8 cellular contexts compared by ENCODE assay signal in genomic region chr16:4767872-4768548, GRCh38. TPM values are rescaled to one million over a fixed set of nuclear protein-coding genes. Genes with fewer than 3 reads are reported as not detected.
DNase-seq lines count a peak whose midpoint lies in the region; ATAC-seq and TF ChIP-seq lines count a peak whose summit lies in the region.

No MANE protein-coding gene starts in this region.

- H3K9me3 ChIP-seq in CD4-positive, CD25-positive, alpha-beta regulatory T cell (ENCODE audit: control insufficient read depth in 2 of 2, low read length in 2 of 2) = no peaks in the 10 kb centered on the region
- H3K9me3 ChIP-seq in SJCRH30 (replicated peaks) = no peaks in the 10 kb centered on the region
- H3K9me3 ChIP-seq in osteoblast (ENCODE audit: low read depth, low read length) = no peaks in the 10 kb centered on the region

- peak overlapping the region; percentile 93 to 98 (median 96) for H3K4me3 Mint-ChIP-seq in CD4-positive, CD25-positive, alpha-beta regulatory T cell

- H3K4me3 ChIP-seq in CD4-positive, CD25-positive, alpha-beta regulatory T cell (ENCODE audit: low read depth, low read length) = peak overlapping the region; percentile 96
- H3K4me3 ChIP-seq in SJCRH30 = peak overlapping the region; percentile 49
- H3K4me3 ChIP-seq in osteoblast (ENCODE audit: insufficient read depth, low read length) = peak overlapping the region; percentile 78

- H3K4me1 ChIP-seq in CD4-positive, CD25-positive, alpha-beta regulatory T cell (ENCODE audit: control insufficient read depth, insufficient read depth, low read length, poor library complexity, severe bottlenecking) = peaks cover 28% of the 10 kb centered on the region
- H3K4me1 ChIP-seq in SJCRH30 (peaks cover 4% of the 10 kb centered on the region; the same call in 1 of the 2 replicates), osteoblast (ENCODE audit: insufficient read depth, low read length) (peaks cover 20% of the 10 kb centered on the region)

- H3K79me2 ChIP-seq in osteoblast (ENCODE audit: insufficient read depth, low read length) = peaks cover 32% of the 10 kb centered on the region

- H3K27me3 Mint-ChIP-seq in CD4-positive, CD25-positive, alpha-beta regulatory T cell = no peaks in the 10 kb centered on the region

- no peak for TF ChIP-seq POLR2A in erythroblast (IDR thresholded peaks at IDR 0.05; ENCODE audit: low read length)

- H3K4me2 ChIP-seq in osteoblast (ENCODE audit: insufficient read depth, low read length) = peak overlapping the region; percentile 99

- H3K27ac ChIP-seq in CD4-positive, CD25-positive, alpha-beta regulatory T cell (ENCODE audit: insufficient read depth, low read length, poor library complexity, severe bottlenecking) = peak overlapping the region; percentile 74
- H3K27ac ChIP-seq in SJCRH30 (no peak overlapping the region), osteoblast (ENCODE audit: low read depth, low read length) (peak overlapping the region; percentile 89)

- TF ChIP-seq CTCF in osteoblast (IDR thresholded peaks at IDR 0.05; ENCODE audit: extremely low read depth, low read depth, low read length) = no peak

- H3K36me3 Mint-ChIP-seq in CD4-positive, CD25-positive, alpha-beta regulatory T cell = peaks cover 5% of the 10 kb centered on the region

- H2AFZ ChIP-seq in osteoblast (ENCODE audit: low read length) = peak overlapping the region; percentile 97

- H3K36me3 ChIP-seq in CD4-positive, CD25-positive, alpha-beta regulatory T cell (ENCODE audit: control insufficient read depth, insufficient read depth, low read length) = peaks cover 9% of the 10 kb centered on the region
- no peaks in the 10 kb centered on the region for H3K36me3 ChIP-seq in SJCRH30
- H3K36me3 ChIP-seq in osteoblast (ENCODE audit: insufficient read depth, low read length) = peaks cover 17% of the 10 kb centered on the region

- H3K9me3 Mint-ChIP-seq in CD4-positive, CD25-positive, alpha-beta regulatory T cell = no peaks in the 10 kb centered on the region

- no peak for DNase-seq in CD4-positive, CD25-positive, alpha-beta regulatory T cell
- DNase-seq in SJCRH30 = no peak
- DNase-seq in erythroblast (lab: John Stamatoyannopoulos, UW) = peak; percentile 50 to 61
- DNase-seq in osteoblast (ENCODE audit: insufficient read length, low spot score, missing footprints) = no peak
- no peak for DNase-seq in HUDEP-2 (lab: John Stamatoyannopoulos, UW; ENCODE audit: unreplicated experiment in 76 of 76)
- no peak for DNase-seq in NK-92 treated with Interleukin-12 subunit alpha and Interleukin-12 subunit beta, amount 100 ng/mL, for 24 hours (lab: John Stamatoyannopoulos, UW)
- DNase-seq in islet precursor cell = no peak

- no peaks in the 10 kb centered on the region for H3K27me3 ChIP-seq in CD4-positive, CD25-positive, alpha-beta regulatory T cell (ENCODE audit: control insufficient read depth, insufficient read depth, low read length)
- H3K27me3 ChIP-seq in SJCRH30 (no peaks in the 10 kb centered on the region), osteoblast (ENCODE audit: insufficient read depth, low read length) (no peaks in the 10 kb centered on the region)

- peak overlapping the region; percentile 38 to 95 (median 91) for H3K27ac Mint-ChIP-seq in CD4-positive, CD25-positive, alpha-beta regulatory T cell

- peaks cover 11 to 49% (median 25%) of the 10 kb centered on the region in 4 donors for H3K4me1 Mint-ChIP-seq in CD4-positive, CD25-positive, alpha-beta regulatory T cell

- ATAC-seq in CD4-positive, CD25-positive, alpha-beta regulatory T cell (ENCODE audit: low read depth in 2 of 2) = no peak
- ATAC-seq in GM21723 (IDR thresholded peaks at IDR 0.05; ENCODE audit: unreplicated experiment) = peak; percentile 3

- peaks cover 4% of the 10 kb centered on the region for H4K20me1 ChIP-seq in osteoblast (ENCODE audit: insufficient read depth, low read length)

RNA-seq across cellular contexts. Expression of gene ZNF500, which starts 1.0 kb away (rescaled TPM):
- 12.3 TPM for total RNA-seq in CD4-positive, CD25-positive, alpha-beta regulatory T cell
- 10 to 100 TPM in 2 of 4 donors, 1 to 10 TPM in 2; 4.5 to 16.9 (median 12.1) TPM for polyA plus RNA-seq in CD4-positive, CD25-positive, alpha-beta regulatory T cell
- total RNA-seq in SJCRH30 (2014; rRNA removed; shearing (Covaris generic)) = 7.6 and 7.8 TPM in 2 replicates
- total RNA-seq in osteoblast = 14.5 and 16.2 TPM in 2 replicates

RNA-seq across cellular contexts. Expression of gene SEPTIN12, which starts 20.1 kb away (rescaled TPM):
- total RNA-seq in CD4-positive, CD25-positive, alpha-beta regulatory T cell = 0.27 TPM
- not detected for polyA plus RNA-seq in CD4-positive, CD25-positive, alpha-beta regulatory T cell
- total RNA-seq in SJCRH30 (2014; rRNA removed; shearing (Covaris generic)) = not detected in 2 replicates
- total RNA-seq in osteoblast = not detected in 2 replicates

RNA-seq across cellular contexts. Expression of gene SMIM22, which starts 27.2 kb away (rescaled TPM):
- not detected for total RNA-seq in CD4-positive, CD25-positive, alpha-beta regulatory T cell
- not detected for polyA plus RNA-seq in CD4-positive, CD25-positive, alpha-beta regulatory T cell
- total RNA-seq in SJCRH30 (2014; rRNA removed; shearing (Covaris generic)) = not detected in 2 replicates
- total RNA-seq in osteoblast = not detected in 2 replicates

RNA-seq across cellular contexts. Expression of gene DNAAF8, which starts 33.7 kb away (rescaled TPM):
- total RNA-seq in CD4-positive, CD25-positive, alpha-beta regulatory T cell = not detected
- under 1 TPM in 1 of 4 donors, not detected in 3; 0.06 TPM for polyA plus RNA-seq in CD4-positive, CD25-positive, alpha-beta regulatory T cell
- total RNA-seq in SJCRH30 (2014; rRNA removed; shearing (Covaris generic)) = 0.06 and 0.25 TPM in 2 replicates
- total RNA-seq in osteoblast = 1.1 and 2.7 TPM in 2 replicates

RNA-seq across cellular contexts. Expression of gene ANKS3, which starts 33.9 kb away (rescaled TPM):
- 20.4 TPM for total RNA-seq in CD4-positive, CD25-positive, alpha-beta regulatory T cell
- 1 to 10 TPM; 1.4 to 4.0 (median 2.5) TPM for polyA plus RNA-seq in CD4-positive, CD25-positive, alpha-beta regulatory T cell
- 10.0 and 10.9 TPM in 2 replicates for total RNA-seq in SJCRH30 (2014; rRNA removed; shearing (Covaris generic))
- total RNA-seq in osteoblast = 31.2 and 39.4 TPM in 2 replicates

Comparison
In these comparisons a context has a peak if more than half of its experiments do, and no peak if none do; other contexts are left out.
1. DNase-seq: peak in erythroblast (2 of 2); none in CD4-positive, CD25-positive, alpha-beta regulatory T cell (0 of 3), SJCRH30 (0 of 2), osteoblast (single experiment), HUDEP-2 (0 of 76), NK-92 treated with Interleukin-12 subunit alpha and Interleukin-12 subunit beta, amount 100 ng/mL, for 24 hours (single experiment) and islet precursor cell (single experiment).
2. Peak in every context shown above with its lines, with median percentiles within 50 percentile points of each other: H3K4me3 ChIP-seq.